24 cellular contexts compared by ENCODE assay signal in genomic region chrX:25278341-25278740, GRCh38.
"Had no signal": no experiment of that assay in that cellular context is flagged by ENCODE, and none has a peak within 500 bp of the region (broad histone marks: within the 10 kb centered on the region; RNA-seq: fewer than 3 reads in every experiment).

No MANE protein-coding gene starts in this region.

- H3K27ac Mint-ChIP-seq: dendritic cell treated with granulocyte-macrophage colony-stimulating factor and Interleukin-4, amounts not matched to agents 40 ng/mL and 50 ng/mL, for 4 days; effector memory CD8-positive, alpha-beta T cell; endodermal cell; mesothelial cell of epicardium had no signal

- H3K27me3 ChIP-seq: colonic mucosa, esophagus squamous epithelium, gastrocnemius medialis, left lung had no signal

- ATAC-seq: effector memory CD8-positive, alpha-beta T cell; esophagus mucosa; gastrocnemius medialis; heart right ventricle; left cardiac atrium; left lung; left ventricle myocardium superior; lower lobe of right lung; mucosa of descending colon had no signal

- H3K36me3 Mint-ChIP-seq: mesothelial cell of epicardium had no signal

- H3K4me3 Mint-ChIP-seq: dendritic cell treated with granulocyte-macrophage colony-stimulating factor and Interleukin-4, amounts not matched to agents 40 ng/mL and 50 ng/mL, for 4 days; effector memory CD8-positive, alpha-beta T cell; endodermal cell; mesothelial cell of epicardium had no signal

- H3K27ac ChIP-seq: colonic mucosa, epithelial cell of prostate, esophagus squamous epithelium, gastrocnemius medialis, heart right ventricle, left lung, lower lobe of right lung had no signal

- DNase-seq: colonic mucosa; cortex of kidney; effector CD8-positive, alpha-beta T cell; effector memory CD8-positive, alpha-beta T cell; endodermal cell; erythroblast; esophagus squamous epithelium; foreskin fibroblast; foreskin melanocyte; gastrocnemius medialis; glutamatergic neuron; head of caudate nucleus; heart right ventricle; hippocampal formation; left cardiac atrium; left lung; left ventricle myocardium superior; lower lobe of right lung; mesenchymal stem cell; mucosa of descending colon had no signal

- H3K27me3 Mint-ChIP-seq: dendritic cell treated with granulocyte-macrophage colony-stimulating factor and Interleukin-4, amounts not matched to agents 40 ng/mL and 50 ng/mL, for 4 days; effector memory CD8-positive, alpha-beta T cell had no signal

- H3K36me3 ChIP-seq: colonic mucosa, esophagus squamous epithelium, gastrocnemius medialis, heart right ventricle, left lung, lower lobe of right lung had no signal

- H3K4me1 ChIP-seq: colonic mucosa, esophagus squamous epithelium, gastrocnemius medialis, heart right ventricle, left lung, lower lobe of right lung had no signal

- H3K4me3 ChIP-seq: colonic mucosa, esophagus squamous epithelium, gastrocnemius medialis, heart right ventricle, left lung, lower lobe of right lung, mucosa of descending colon had no signal

- H3K9me3 Mint-ChIP-seq: dendritic cell treated with granulocyte-macrophage colony-stimulating factor and Interleukin-4, amounts not matched to agents 40 ng/mL and 50 ng/mL, for 4 days; effector memory CD8-positive, alpha-beta T cell had no signal

- H3K4me1 Mint-ChIP-seq: endodermal cell, mesothelial cell of epicardium had no signal

- H3K9me3 ChIP-seq: colonic mucosa, esophagus squamous epithelium, gastrocnemius medialis, heart right ventricle, left lung, lower lobe of right lung, mucosa of descending colon had no signal
